In genomic region chr9:124852829-124853531, GRCh38 we compare ENCODE assay signal across 8 cellular contexts. TPM values are rescaled to one million over a fixed set of nuclear protein-coding genes. Genes with fewer than 3 reads are reported as not detected.
A peak's percentile ranks its signal among the peaks of the same experiment; 100 is the strongest.
DNase-seq lines count a peak whose midpoint lies in the region; ATAC-seq and TF ChIP-seq lines count a peak whose summit lies in the region.

Gene WDR38, plus strand, starts transcription at chr9:124853460. Its CDS starts 72 bp downstream, at chr9:124853532.

- H3K4me1 Mint-ChIP-seq in CD4-positive, alpha-beta T cell (ENCODE audit: low read depth) = peaks cover 15% of the 10 kb centered on the region

- H3K9me2 ChIP-seq in neural cell (ENCODE audit: insufficient read depth, low read length) = no peaks in the 10 kb centered on the region

- H3K36me3 Mint-ChIP-seq in CD4-positive, alpha-beta T cell (ENCODE audit: low read depth) = peaks cover 8% of the 10 kb centered on the region

- H3K27me3 Mint-ChIP-seq in CD4-positive, alpha-beta T cell = peaks cover 11% of the 10 kb centered on the region

- H4K20me1 ChIP-seq in neural cell (ENCODE audit: insufficient read depth) = no peaks in the 10 kb centered on the region

- H3K36me3 ChIP-seq in RWPE2 (ENCODE audit: low read depth) (peaks cover 11% of the 10 kb centered on the region), neural cell (ENCODE audit: insufficient read depth, low read length) (no peaks in the 10 kb centered on the region), subcutaneous abdominal adipose tissue (ENCODE audit: control insufficient read depth in 5 of 5, insufficient read depth in 5 of 5, low read length in 5 of 5) (peaks cover 0 to 22% (median 14%) of the 10 kb centered on the region in 5 donors)

- peaks cover 5% of the 10 kb centered on the region for H3K27me3 ChIP-seq in CD4-positive, alpha-beta T cell (ENCODE audit: control insufficient read depth, insufficient read depth, low read length)
- no peaks in the 10 kb centered on the region for H3K27me3 ChIP-seq in RWPE2 (ENCODE audit: insufficient read depth, poor library complexity, severe bottlenecking)
- no peaks in the 10 kb centered on the region for H3K27me3 ChIP-seq in neural cell (ENCODE audit: insufficient read depth, low read depth, low read length)
- H3K27me3 ChIP-seq in subcutaneous abdominal adipose tissue (ENCODE audit: control insufficient read depth in 5 of 5, insufficient read depth in 4 of 5, low read length in 5 of 5) = peaks cover 0 to 4% (median 0%) of the 10 kb centered on the region in 5 donors

- peak; percentile 85 for ATAC-seq in CD4-positive, alpha-beta T cell (ENCODE audit: poor library complexity)
- ATAC-seq in GM19467 (IDR thresholded peaks at IDR 0.05; ENCODE audit: unreplicated experiment) = peak; percentile 63
- peak; percentile 76 for ATAC-seq in RWPE2 (ENCODE audit: low read depth)

- H3K4me3 ChIP-seq in RWPE2 (ENCODE audit: severe bottlenecking) (peak within 1 kb of the TSS; percentile 31), foreskin fibroblast (ENCODE audit: low read depth in 1 of 2, low read length in 2 of 2) (peak within 1 kb of the TSS; percentile 48 to 57), neural cell (ENCODE audit: low read length) (peak within 1 kb of the TSS; percentile 66), subcutaneous abdominal adipose tissue (ENCODE audit: low read depth in 1 of 5, low read length in 5 of 5) (peak within 1 kb of the TSS; percentile 48 to 63 (median 52))

- peak; percentile 24 for TF ChIP-seq EP300 in neural cell (conservative IDR thresholded peaks at IDR 0.05; ENCODE audit: poor library complexity, severe bottlenecking)

- H3K4me3 Mint-ChIP-seq in CD4-positive, alpha-beta T cell = peak within 1 kb of the TSS; percentile 56

- DNase-seq in CD4-positive, alpha-beta T cell = peak; percentile 56 to 75 (median 64)
- peak; percentile 98 for DNase-seq in HuH-7 (ENCODE audit: low spot score)
- no peak for DNase-seq in RWPE2 (ENCODE audit: low spot score)
- peak; percentile 92 for DNase-seq in activated gamma-delta T cell (lab: John Stamatoyannopoulos, UW)
- DNase-seq in foreskin fibroblast = peak; percentile 58 to 82

- H3K9me3 ChIP-seq in CD4-positive, alpha-beta T cell (ENCODE audit: control insufficient read depth, low read length) = no peaks in the 10 kb centered on the region
- H3K9me3 ChIP-seq in RWPE2 (ENCODE audit: severe bottlenecking) (no peaks in the 10 kb centered on the region), neural cell (ENCODE audit: low read length) (no peaks in the 10 kb centered on the region), subcutaneous abdominal adipose tissue (ENCODE audit: control insufficient read depth in 5 of 5, low read length in 5 of 5) (no peaks in the 10 kb centered on the region)

- peak; percentile 99 for TF ChIP-seq CTCF in CD4-positive, alpha-beta T cell (IDR thresholded peaks at IDR 0.05)
- TF ChIP-seq CTCF in RWPE2 (IDR thresholded peaks at IDR 0.05; ENCODE audit: poor library complexity, severe bottlenecking) (peak; percentile 99), foreskin fibroblast (IDR thresholded peaks at IDR 0.05; ENCODE audit: low read depth, low read length) (peak; percentile 89), neural cell (IDR thresholded peaks at IDR 0.05; ENCODE audit: poor library complexity, severe bottlenecking) (peak; percentile 100)

- CTCF ChIA-PET in CD4-positive, alpha-beta T cell (lab: Charles Lee) = interaction anchor here (0.5 to 5.4 kb wide), 28 partner anchors 9 to 1890 kb away, joined by 3 to 106 read pairs (median 4); partner anchors contain the start of genes ARPC5L, GOLGA1, NR6A1 and OLFML2A

- peak within 1 kb of the TSS; percentile 21 for H3K27ac ChIP-seq in CD4-positive, alpha-beta T cell (ENCODE audit: low read depth, low read length)
- H3K27ac ChIP-seq in RWPE2 (ENCODE audit: poor library complexity, severe bottlenecking) (no peak within 1 kb of the TSS), neural cell (ENCODE audit: low read length) (no peak within 1 kb of the TSS), subcutaneous abdominal adipose tissue (ENCODE audit: low read depth, low read length) (no peak within 1 kb of the TSS)

- H3K9ac ChIP-seq in neural cell (ENCODE audit: low read length) (peak within 1 kb of the TSS; percentile 35), subcutaneous abdominal adipose tissue (ENCODE audit: low read length in 5 of 5) (peak within 1 kb of the TSS in 4 of 5 donors; percentile 36 to 70 (median 55))

- H3K4me2 ChIP-seq in neural cell (ENCODE audit: low read length) = peak within 1 kb of the TSS; percentile 51

- no peak within 1 kb of the TSS for H2AFZ ChIP-seq in neural cell (ENCODE audit: low read depth, low read length)

- no peaks in the 10 kb centered on the region for H3K79me2 ChIP-seq in neural cell (replicated peaks; ENCODE audit: insufficient read depth, low read length)

- POLR2A ChIA-PET in CD4-positive, alpha-beta T cell (lab: Charles Lee) = interaction anchor here (0.7 to 3.7 kb wide), 4 partner anchors 9 to 82 kb away, joined by 3 to 20 read pairs (median 6); partner anchors contain the start of genes ARPC5L, NR6A1 and RPL35

- no peaks in the 10 kb centered on the region for H3K4me1 ChIP-seq in RWPE2 (ENCODE audit: insufficient read depth, poor library complexity, severe bottlenecking)
- peaks cover 5 to 32% (median 22%) of the 10 kb centered on the region in 5 donors for H3K4me1 ChIP-seq in subcutaneous abdominal adipose tissue (ENCODE audit: control insufficient read depth in 5 of 5, insufficient read depth in 5 of 5, low read length in 5 of 5)

- H3K9me3 Mint-ChIP-seq in CD4-positive, alpha-beta T cell = no peaks in the 10 kb centered on the region

- TF ChIP-seq RAD21 in neural cell (conservative IDR thresholded peaks at IDR 0.05) = peak; percentile 98

- intact Hi-C loops in CD4-positive, alpha-beta T cell (cut with DNase I, micrococcal nuclease) = loop anchor here (1.0 to 5.0 kb wide), 4 partner anchors 79 to 519 kb away; no protein-coding TSS in a partner anchor

- H3F3A ChIP-seq in neural cell (ENCODE audit: insufficient read depth, low read length, poor library complexity, severe bottlenecking) = no peaks in the 10 kb centered on the region

- no peak within 1 kb of the TSS for H3K27ac Mint-ChIP-seq in CD4-positive, alpha-beta T cell

TF ChIP-seq in neural cell, 6 proteins besides CTCF, POLR2A, EP300 and RAD21:
- TF ChIP-seq MXI1 (conservative IDR thresholded peaks at IDR 0.05; ENCODE audit: poor library complexity, severe bottlenecking) (peak; percentile 59), SMC3 (conservative IDR thresholded peaks at IDR 0.05; ENCODE audit: poor library complexity) (peak; percentile 92), EZH2 (IDR thresholded peaks at IDR 0.05; ENCODE audit: borderline replicate concordance, insufficient read depth, low read length, poor library complexity, severe bottlenecking) (no peak)

RNA-seq across cellular contexts. Expression of gene WDR38, which starts in this region (rescaled TPM):
- not detected for total RNA-seq in CD4-positive, alpha-beta T cell
- not detected in 2 replicates for polyA plus RNA-seq in neural cell
- polyA minus RNA-seq in neural cell = not detected in 2 replicates

Comparison
In these comparisons a context has a peak if more than half of its experiments do, and no peak if none do; other contexts are left out.
1. Peak in DNase-seq, ATAC-seq and H3K27ac ChIP-seq in CD4-positive, alpha-beta T cell; RNA of the gene not detected or under 1 TPM.